ENCODE assay signal across 1 cellular context in the genomic region with DNA sequence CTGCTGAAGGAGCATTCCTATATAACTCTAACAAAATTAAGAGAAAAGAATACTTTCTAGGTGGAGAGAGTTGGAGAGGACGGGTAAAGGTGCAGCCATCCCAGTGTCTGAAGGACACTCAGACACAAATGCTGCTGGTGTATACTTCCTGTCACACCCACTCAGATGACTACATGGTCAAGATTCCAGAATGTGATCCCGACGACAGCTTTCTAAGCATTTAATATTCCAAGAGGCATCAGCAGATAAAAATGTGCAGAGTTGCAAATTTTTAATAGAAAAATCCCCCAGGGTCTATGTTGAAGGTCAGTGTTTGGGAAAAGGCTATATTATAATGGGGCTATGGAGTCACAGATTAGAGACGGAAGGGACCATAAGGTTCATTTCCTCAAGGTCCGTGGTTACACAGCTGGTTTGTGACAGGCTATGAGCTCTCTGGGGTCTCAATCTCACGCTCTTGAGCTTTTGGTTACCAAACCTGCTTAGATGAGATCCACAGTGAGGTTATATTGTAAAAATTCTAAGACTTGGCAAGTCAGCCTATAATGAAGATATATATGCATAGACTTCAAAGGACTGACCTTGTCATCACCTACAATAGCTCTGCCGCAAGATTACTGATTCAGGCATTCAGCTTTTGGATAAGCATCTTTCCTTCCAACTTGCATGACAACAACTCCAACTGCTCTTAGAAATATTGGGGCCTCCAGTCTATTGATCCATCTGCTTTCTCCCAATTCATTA.
TF ChIP-seq lines count a peak whose summit lies in the region.

No MANE protein-coding gene starts in this region.

TF ChIP-seq in HepG2, 621 proteins besides CTCF, POLR2A, EP300 and RAD21 (continued from another document):
- TF ChIP-seq ZBTB14 (CRISPR knock-in tag; IDR thresholded peaks at IDR 0.05) (no peak), ETV5 (CRISPR knock-in tag; IDR thresholded peaks at IDR 0.05; ENCODE audit: borderline replicate concordance) (peak; percentile 56; the same call in 1 of the 2 replicates), ELF1 (CRISPR knock-in tag; IDR thresholded peaks at IDR 0.05) (no peak), REL (CRISPR knock-in tag; conservative IDR thresholded peaks at IDR 0.05) (no peak), ZNF230 (CRISPR knock-in tag; IDR thresholded peaks at IDR 0.05) (no peak), GABPB1 (CRISPR knock-in tag; IDR thresholded peaks at IDR 0.05) (no peak; the same call in 1 of the 2 replicates), ZNF354B (CRISPR knock-in tag; IDR thresholded peaks at IDR 0.05) (no peak), ZFYVE20 (CRISPR knock-in tag; IDR thresholded peaks at IDR 0.05; ENCODE audit: borderline replicate concordance, low read depth) (no peak), ZNF619 (CRISPR knock-in tag; IDR thresholded peaks at IDR 0.05) (no peak), TEAD2 (CRISPR knock-in tag; IDR thresholded peaks at IDR 0.05) (no peak), ZBTB1 (CRISPR knock-in tag; IDR thresholded peaks at IDR 0.05; ENCODE audit: borderline replicate concordance) (no peak), HHEX (CRISPR knock-in tag; IDR thresholded peaks at IDR 0.05) (no peak), TSC22D2 (CRISPR knock-in tag; IDR thresholded peaks at IDR 0.05; ENCODE audit: borderline replicate concordance) (no peak)
- TF ChIP-seq, protein P1, sequence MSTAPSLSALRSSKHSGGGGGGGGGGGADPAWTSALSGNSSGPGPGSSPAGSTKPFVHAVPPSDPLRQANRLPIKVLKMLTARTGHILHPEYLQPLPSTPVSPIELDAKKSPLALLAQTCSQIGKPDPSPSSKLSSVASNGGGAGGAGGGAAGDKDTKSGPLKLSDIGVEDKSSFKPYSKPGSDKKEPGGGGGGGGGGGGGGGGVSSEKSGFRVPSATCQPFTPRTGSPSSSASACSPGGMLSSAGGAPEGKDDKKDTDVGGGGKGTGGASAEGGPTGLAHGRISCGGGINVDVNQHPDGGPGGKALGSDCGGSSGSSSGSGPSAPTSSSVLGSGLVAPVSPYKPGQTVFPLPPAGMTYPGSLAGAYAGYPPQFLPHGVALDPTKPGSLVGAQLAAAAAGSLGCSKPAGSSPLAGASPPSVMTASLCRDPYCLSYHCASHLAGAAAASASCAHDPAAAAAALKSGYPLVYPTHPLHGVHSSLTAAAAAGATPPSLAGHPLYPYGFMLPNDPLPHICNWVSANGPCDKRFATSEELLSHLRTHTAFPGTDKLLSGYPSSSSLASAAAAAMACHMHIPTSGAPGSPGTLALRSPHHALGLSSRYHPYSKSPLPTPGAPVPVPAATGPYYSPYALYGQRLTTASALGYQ (CRISPR knock-in tag; IDR thresholded peaks at IDR 0.05) = no peak
